ENCODE assay signal across 21 cellular contexts in the genomic region with DNA sequence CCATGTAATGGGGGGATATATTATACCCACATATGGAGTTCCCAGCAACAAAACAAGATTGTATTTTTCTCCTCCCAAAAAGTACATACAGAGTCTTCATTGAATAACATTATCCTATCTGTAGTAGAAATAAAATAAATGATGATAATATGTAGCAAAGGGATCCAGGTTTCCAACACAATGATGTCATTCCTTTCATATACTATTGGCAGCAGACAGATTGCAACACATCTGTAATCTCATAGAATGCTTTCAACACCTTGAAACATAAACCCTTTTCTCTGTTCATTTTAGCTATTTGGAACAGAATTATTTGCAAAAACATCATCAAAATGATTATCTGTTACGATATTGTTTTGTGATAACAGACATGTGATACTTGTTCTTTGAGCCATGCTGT.
"Had no signal": no experiment of that assay in that cellular context is flagged by ENCODE, and none has a peak within 500 bp of the region (broad histone marks: within the 10 kb centered on the region; RNA-seq: fewer than 3 reads in every experiment).

No MANE protein-coding gene starts in this region.

- H3K27ac ChIP-seq: breast epithelium, esophagus squamous epithelium, psoas muscle, sigmoid colon, upper lobe of right lung, WERI-Rb-1 had no signal

- H3K9me3 Mint-ChIP-seq: dendritic cell treated with granulocyte-macrophage colony-stimulating factor and Interleukin-4, amounts not matched to agents 40 ng/mL and 50 ng/mL, for 4 days had no signal

- H3K27me3 ChIP-seq: sigmoid colon, upper lobe of right lung had no signal

- H3K4me1 ChIP-seq: breast epithelium, psoas muscle, sigmoid colon, upper lobe of right lung had no signal

- DNase-seq: activated CD4-positive, alpha-beta T cell treated with anti-CD3 and anti-CD28 coated beads, Interleukin-2, amount 50 U/mL, for 4 hours; activated effector memory CD4-positive, alpha-beta T cell treated with anti-CD3 and anti-CD28 coated beads, Interleukin-2, amount 50 U/mL, for 16 hours; activated naive CD4-positive, alpha-beta T cell treated with anti-CD3 and anti-CD28 coated beads, Interleukin-2, amount 50 U/mL, for 16 hours; activated T-cell treated with anti-CD3 and anti-CD28 coated beads, Interleukin-2, amount 50 U/mL, for 72 hours; effector memory CD4-positive, alpha-beta T cell; esophagus squamous epithelium; foreskin melanocyte; glutamatergic neuron; kidney glomerular epithelial cell; left ventricle myocardium superior; mesendoderm; naive thymus-derived CD8-positive, alpha-beta T cell; psoas muscle; stimulated activated CD4-positive, alpha-beta T cell treated with anti-CD3 and anti-CD28 coated beads, Interleukin-4, amount 100 ng/mL, for 4 hours; T-helper 17 cell; upper lobe of right lung; WERI-Rb-1 had no signal

- H3K4me3 Mint-ChIP-seq: activated T-cell treated with anti-CD3 and anti-CD28 coated beads, Interleukin-2, amount 50 U/mL, for 72 hours; dendritic cell treated with granulocyte-macrophage colony-stimulating factor and Interleukin-4, amounts not matched to agents 40 ng/mL and 50 ng/mL, for 4 days; naive thymus-derived CD8-positive, alpha-beta T cell; stimulated activated memory B cell treated with anti-CD40 and anti-IgM and Interleukin-4, amounts not matched to agents 10 μg/mL and 1 μg/mL and 100 μg/mL, for 72 hours; T-helper 17 cell had no signal

- H3K27ac Mint-ChIP-seq: activated T-cell treated with anti-CD3 and anti-CD28 coated beads, Interleukin-2, amount 50 U/mL, for 72 hours; dendritic cell treated with granulocyte-macrophage colony-stimulating factor and Interleukin-4, amounts not matched to agents 40 ng/mL and 50 ng/mL, for 4 days; naive thymus-derived CD8-positive, alpha-beta T cell; stimulated activated memory B cell treated with anti-CD40 and anti-IgM and Interleukin-4, amounts not matched to agents 10 μg/mL and 1 μg/mL and 100 μg/mL, for 72 hours; T-helper 17 cell had no signal

- ATAC-seq: activated T-cell treated with anti-CD3 and anti-CD28 coated beads, Interleukin-2, amount 50 U/mL, for 72 hours; left ventricle myocardium superior; naive thymus-derived CD8-positive, alpha-beta T cell; psoas muscle; stimulated activated memory B cell treated with anti-CD40 and anti-IgM and Interleukin-4, amounts not matched to agents 10 μg/mL and 1 μg/mL and 100 μg/mL, for 72 hours; T-helper 17 cell; upper lobe of right lung had no signal

- H3K36me3 ChIP-seq: breast epithelium, esophagus squamous epithelium, sigmoid colon, upper lobe of right lung, WERI-Rb-1 had no signal

- H3K27me3 Mint-ChIP-seq: stimulated activated memory B cell treated with anti-CD40 and anti-IgM and Interleukin-4, amounts not matched to agents 10 μg/mL and 1 μg/mL and 100 μg/mL, for 72 hours had no signal

- H3K9me3 ChIP-seq: breast epithelium, esophagus squamous epithelium, psoas muscle, sigmoid colon, upper lobe of right lung had no signal

- H3K4me3 ChIP-seq: breast epithelium, esophagus squamous epithelium, psoas muscle, sigmoid colon, upper lobe of right lung had no signal
